17 cellular contexts compared by ENCODE assay signal in the genomic region with DNA sequence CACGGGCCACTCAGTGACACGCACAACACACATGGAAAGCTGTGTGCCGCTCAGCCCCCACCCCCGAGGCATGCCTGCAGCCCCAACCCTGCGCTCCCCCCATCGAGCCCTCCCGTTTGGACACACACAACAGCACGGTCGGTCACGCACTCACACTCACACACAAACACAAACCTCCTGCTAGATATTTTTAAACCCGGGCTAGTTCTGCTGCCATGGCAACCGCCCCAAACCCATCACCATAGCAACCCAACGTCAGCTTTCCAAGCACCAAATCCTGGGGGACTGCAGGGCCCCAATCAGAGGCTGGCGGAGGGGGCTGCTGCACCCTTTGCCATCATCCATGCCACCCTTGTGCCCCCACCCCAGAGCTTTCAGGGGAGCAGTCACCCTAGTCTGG. TPM values are rescaled to one million over a fixed set of nuclear protein-coding genes. Genes with fewer than 3 reads are reported as not detected.
DNase-seq lines count a peak whose midpoint lies in the region; TF ChIP-seq lines count a peak whose summit lies in the region.
"Had no signal": no experiment of that assay in that cellular context is flagged by ENCODE, and none has a peak within 500 bp of the region (broad histone marks: within the 10 kb centered on the region; RNA-seq: fewer than 3 reads in every experiment).

No MANE protein-coding gene starts in this region.

- H2BK5ac ChIP-seq in neuronal stem cell (ENCODE audit: low read length), result peak overlapping the region; percentile 10

- H3K4me1 ChIP-seq in HEK293 (ENCODE audit: control insufficient read depth, insufficient read depth, low read length), result no peaks in the 10 kb centered on the region
- peaks cover 17 to 40% of the 10 kb centered on the region in 2 donors for H3K4me1 ChIP-seq in neuronal stem cell (ENCODE audit: control insufficient read depth in 2 of 2, insufficient read depth in 1 of 2, low read depth in 1 of 2, low read length in 2 of 2)

- no CpG with 5 or more reads among the region's 14 CpGs for WGBS in neuronal stem cell (ENCODE audit: extremely low coverage in 2 of 2, insufficient read length in 2 of 2, insufficient replicate concordance in 1 of 2), 2 donors

- no peaks in the 10 kb centered on the region for H3K27me3 ChIP-seq in neuronal stem cell (ENCODE audit: control insufficient read depth in 3 of 3, insufficient read depth in 3 of 3, low read depth in 1 of 3, low read length in 3 of 3)

- H3K27ac ChIP-seq in HEK293 (ENCODE audit: extremely low read depth, low read depth, low read length) (no peak overlapping the region), neuronal stem cell (replicated peaks; ENCODE audit: low read length) (no peak overlapping the region)
- H3K27ac ChIP-seq: C4-2B, epithelial cell of prostate, skin epidermis, tibial artery had no signal

- no peak overlapping the region for H3K23ac ChIP-seq in neuronal stem cell (ENCODE audit: low read depth, low read length, poor library complexity)

- no peak overlapping the region for H4K91ac ChIP-seq in neuronal stem cell (ENCODE audit: low read depth, low read length, poor library complexity)

- no peak overlapping the region for H3K4ac ChIP-seq in neuronal stem cell (ENCODE audit: low read length)

- DNase-seq in NCI-H2227 (lab: John Stamatoyannopoulos, UW; ENCODE audit: unreplicated experiment), result peak; percentile 89
- peak; percentile 5 for DNase-seq in choroid plexus epithelial cell (ENCODE audit: low read depth)
- DNase-seq in neuronal stem cell (ENCODE audit: low spot score), result no peak
- DNase-seq in activated CD4-positive, alpha-beta T cell treated with anti-CD3 and anti-CD28 coated beads for 48 hours, result no peak
- no peak for DNase-seq in GM20000 (ENCODE audit: low spot score)
- no peak for DNase-seq in HK-2 (ENCODE audit: unreplicated experiment)
- DNase-seq: activated CD4-positive, alpha-beta memory T cell treated with anti-CD3 and anti-CD28 coated beads for 36 hours; activated naive CD8-positive, alpha-beta T cell treated with anti-CD3 and anti-CD28 coated beads, Interleukin-2, amount 10 ng/mL, durations not matched to agents 7 days and 5 days; activated T-cell treated with anti-CD3 and anti-CD28 coated beads, Interleukin-2, amount 50 U/mL, for 4 hours; immature natural killer cell; NCI-H1048; NCI-H526; tibial artery had no signal

- no peak overlapping the region for H3K4me2 ChIP-seq in neuronal stem cell (ENCODE audit: insufficient read depth, low read length, poor library complexity, severe bottlenecking)

- H2BK15ac ChIP-seq in neuronal stem cell (ENCODE audit: low read length), result no peak overlapping the region

- POLR2A ChIA-PET in HEK293 (lab: Yijun Ruan, JAX), result interaction anchor here (1.2 kb wide), 1 partner anchor 19 kb away, joined by 3 read pairs; the partner anchor contains the start of gene CCDC61

- H3K18ac ChIP-seq in neuronal stem cell (ENCODE audit: low read length), result peak overlapping the region; percentile 81

- H2BK120ac ChIP-seq in neuronal stem cell (ENCODE audit: low read depth, low read length), result no peak overlapping the region

- no peak overlapping the region for H2BK12ac ChIP-seq in neuronal stem cell (ENCODE audit: low read length)

- no peaks in the 10 kb centered on the region for H3K36me3 ChIP-seq in HEK293 (ENCODE audit: control insufficient read depth in 2 of 2, insufficient read depth in 1 of 2, low read length in 2 of 2)
- H3K36me3 ChIP-seq in neuronal stem cell (replicated peaks in 1 of 2; ENCODE audit: control insufficient read depth in 2 of 2, insufficient read depth in 2 of 2, low read length in 2 of 2), result peaks cover 0 to under 1% of the 10 kb centered on the region in 2 donors
- H3K36me3 ChIP-seq: tibial artery had no signal

- H3K9me3 ChIP-seq in HEK293 (ENCODE audit: control insufficient read depth, insufficient read depth, low read depth, low read length), result no peaks in the 10 kb centered on the region
- no peaks in the 10 kb centered on the region for H3K9me3 ChIP-seq in neuronal stem cell (replicated peaks in 1 of 2; ENCODE audit: control insufficient read depth in 2 of 2, insufficient read depth in 1 of 2, low read depth in 1 of 2, low read length in 2 of 2)
- H3K9me3 ChIP-seq: tibial artery had no signal

- H3K14ac ChIP-seq in neuronal stem cell (ENCODE audit: low read length), result no peak overlapping the region

- peak overlapping the region; percentile 21 for H2AFZ ChIP-seq in neuronal stem cell (ENCODE audit: low read length)

- peaks cover 2% of the 10 kb centered on the region for H3K79me1 ChIP-seq in neuronal stem cell (ENCODE audit: low read depth, low read length)

- peak overlapping the region; percentile 67 for H3K9ac ChIP-seq in neuronal stem cell (ENCODE audit: low read depth, low read length, poor library complexity)

- H2AK5ac ChIP-seq in neuronal stem cell (ENCODE audit: low read depth, low read length), result no peak overlapping the region

- H4K8ac ChIP-seq in neuronal stem cell (ENCODE audit: low read depth, low read length), result no peak overlapping the region

- TF ChIP-seq CTCF in HEK293 (tag by site-specific recombination; IDR thresholded peaks at IDR 0.05), result no peak
- no peak for TF ChIP-seq CTCF in choroid plexus epithelial cell (conservative IDR thresholded peaks at IDR 0.05; ENCODE audit: low read depth, low read length)
- no peak for TF ChIP-seq CTCF in GM20000 (IDR thresholded peaks at IDR 0.05; ENCODE audit: extremely low read depth, missing control alignments)

- H3K4me3 ChIP-seq in HEK293 (ENCODE audit: low read depth, low read length), result no peak overlapping the region
- no peak overlapping the region for H3K4me3 ChIP-seq in choroid plexus epithelial cell (ENCODE audit: low read depth, low read length)
- no peak overlapping the region for H3K4me3 ChIP-seq in neuronal stem cell (ENCODE audit: low read length in 2 of 2)
- H3K4me3 ChIP-seq: skin epidermis, tibial artery had no signal

- CTCF ChIA-PET in HEK293 (lab: Yijun Ruan, JAX), result no interaction called here

TF ChIP-seq in HEK293, 187 proteins besides CTCF, POLR2A, EP300 and RAD21:
- no peak for TF ChIP-seq ZNF24 (tag by site-specific recombination; IDR thresholded peaks at IDR 0.05)
- peak; percentile 77 for TF ChIP-seq MYNN (tag by site-specific recombination; IDR thresholded peaks at IDR 0.05; ENCODE audit: borderline replicate concordance)

RNA-seq across cellular contexts. Expression of gene NOVA2, which starts 2.5 kb away (rescaled TPM):
- 12.8 TPM for polyA plus RNA-seq in neuronal stem cell (2013, experiment 1 of 2)
- polyA plus RNA-seq in neuronal stem cell (2013, experiment 2 of 2), result 13.4 TPM
- polyA plus RNA-seq: immature natural killer cell had no signal

RNA-seq across cellular contexts. Expression of gene CCDC61, which starts 19.1 kb away (rescaled TPM):
- polyA plus RNA-seq in neuronal stem cell (2013, experiment 1 of 2), result 4.5 TPM
- 5.1 TPM for polyA plus RNA-seq in neuronal stem cell (2013, experiment 2 of 2)

RNA-seq across cellular contexts. Expression of gene PGLYRP1, which starts 46.7 kb away (rescaled TPM):
- polyA plus RNA-seq in neuronal stem cell (2013, experiment 1 of 2), result not detected
- polyA plus RNA-seq in neuronal stem cell (2013, experiment 2 of 2), result 0.06 TPM
- polyA plus RNA-seq: immature natural killer cell had no signal

Comparison
In these comparisons a context has a peak if more than half of its experiments do, and no peak if none do; other contexts are left out.
1. DNase-seq: peak in NCI-H2227 (single experiment) and choroid plexus epithelial cell (single experiment); none in neuronal stem cell (single experiment), activated CD4-positive, alpha-beta T cell treated with anti-CD3 and anti-CD28 coated beads for 48 hours (single experiment), GM20000 (single experiment) and HK-2 (single experiment).